Comparison of ENCODE assay signal across 9 cellular contexts in genomic region chr1:248804771-248805681, GRCh38. TPM values are rescaled to one million over a fixed set of nuclear protein-coding genes. Genes with fewer than 3 reads are reported as not detected.
DNase-seq lines count a peak whose midpoint lies in the region; ATAC-seq and TF ChIP-seq lines count a peak whose summit lies in the region.
"Had no signal": no experiment of that assay in that cellular context is flagged by ENCODE, and none has a peak within 500 bp of the region (broad histone marks: within the 10 kb centered on the region; RNA-seq: fewer than 3 reads in every experiment).

No MANE protein-coding gene starts in this region.

- CTCF ChIA-PET in RWPE1 (lab: Yijun Ruan, JAX), result no interaction called here
- CTCF ChIA-PET in MCF 10A (lab: Yijun Ruan, JAX), result interaction anchor here (0.6 to 9.7 kb wide), 18 partner anchors 8 to 562 kb away, joined by 3 to 159 read pairs (median 7); partner anchors contain the start of genes OR14I1, SH3BP5L and ZNF672

- H3K27ac Mint-ChIP-seq in MCF 10A (ENCODE audit: low read depth, unreplicated experiment), result no peak overlapping the region

- peak; percentile 38 for TF ChIP-seq POLR2A in GM18951 (IDR thresholded peaks at IDR 0.05; ENCODE audit: extremely low read depth, insufficient read depth, insufficient read length)

- in situ Hi-C loops in GM18951 (cut with MboI; ENCODE audit: low sequenced_read_pairs, unreplicated experiment) (no loop called here), G401 (cut with HindIII; ENCODE audit: low sequenced_read_pairs) (no loop called here)

- peaks cover under 1% of the 10 kb centered on the region for H3K4me1 Mint-ChIP-seq in MCF 10A (ENCODE audit: insufficient read depth, unreplicated experiment)

- H3K27me3 Mint-ChIP-seq in MCF 10A (ENCODE audit: insufficient read depth, unreplicated experiment), result peaks cover 17% of the 10 kb centered on the region

- H3K36me3 Mint-ChIP-seq in MCF 10A (ENCODE audit: insufficient read depth, unreplicated experiment), result no peaks in the 10 kb centered on the region

- DNase-seq in OCI-M2 (lab: John Stamatoyannopoulos, UW; ENCODE audit: unreplicated experiment), result peak; percentile 51
- peak; percentile 75 for DNase-seq in pons (ENCODE audit: low spot score)
- DNase-seq in RWPE1 (ENCODE audit: low spot score), result no peak
- DNase-seq in NK-92 treated with Interleukin-12 subunit alpha and Interleukin-12 subunit beta, amount 100 ng/mL, for 24 hours (lab: John Stamatoyannopoulos, UW), result no peak
- no peak for DNase-seq in G401 (ENCODE audit: low spot score)
- DNase-seq in MCF 10A (ENCODE audit: unreplicated experiment), result no peak

- H3K9me3 Mint-ChIP-seq in MCF 10A (ENCODE audit: unreplicated experiment), result no peaks in the 10 kb centered on the region

- intact Hi-C loops in MCF 10A (cut with micrococcal nuclease), result loop anchor here (5.0 kb wide), 1 partner anchor 1123 kb away; no protein-coding TSS in a partner anchor

- no peak for TF ChIP-seq CTCF in RWPE1 (conservative IDR thresholded peaks at IDR 0.05; ENCODE audit: low read depth)
- no peak for TF ChIP-seq CTCF in MCF 10A (IDR thresholded peaks at IDR 0.05; ENCODE audit: unreplicated experiment)

- peak; percentile 81 for ATAC-seq in HG02885 (IDR thresholded peaks at IDR 0.05; ENCODE audit: poor library complexity, unreplicated experiment)

- BruUV-seq in MCF 10A (replicated peaks; lab: Mats Ljungman, UMichigan), result no TSS peak

- H3K27ac ChIP-seq in RWPE1, result no peak overlapping the region

- H3K4me3 Mint-ChIP-seq in MCF 10A (ENCODE audit: unreplicated experiment), result no peak overlapping the region

- POLR2A ChIA-PET in RWPE1 (lab: Yijun Ruan, JAX; ENCODE audit: low non-redundant PET), result no interaction called here
- POLR2A ChIA-PET in MCF 10A (lab: Yijun Ruan, JAX), result interaction anchor here (0.7 to 1.6 kb wide), 5 partner anchors 15 to 182 kb away, joined by 3 to 6 read pairs (median 5); no protein-coding TSS in a partner anchor

RNA-seq across cellular contexts. Expression of gene SH3BP5L, which starts 20.7 kb away (rescaled TPM):
- 23.1 and 24.6 TPM in 2 replicates for total RNA-seq in G401 (2014; rRNA removed; shearing (Covaris generic))
- total RNA-seq in MCF 10A (2022), result 31.5 and 34.0 TPM in 2 replicates

RNA-seq across cellular contexts. Expression of gene ZNF672, which starts 33.0 kb away (rescaled TPM):
- total RNA-seq in G401 (2014; rRNA removed; shearing (Covaris generic)), result 57.1 and 63.1 TPM in 2 replicates
- 35.8 and 36.2 TPM in 2 replicates for total RNA-seq in MCF 10A (2022)

RNA-seq across cellular contexts. Expression of gene LYPD8, which starts 49.5 kb away (rescaled TPM):
- not detected in 2 replicates for total RNA-seq in G401 (2014; rRNA removed; shearing (Covaris generic))
- not detected in 2 replicates for total RNA-seq in MCF 10A (2022)
- total RNA-seq: skeletal muscle tissue had no signal

RNA-seq across cellular contexts. Expression of gene ZNF692, which starts 53.9 kb away (rescaled TPM):
- 7.9 and 12.7 TPM in 2 replicates for total RNA-seq in G401 (2014; rRNA removed; shearing (Covaris generic))
- total RNA-seq in MCF 10A (2022), result 88.8 and 103 TPM in 2 replicates

Comparison
In these comparisons a context has a peak if more than half of its experiments do, and no peak if none do; other contexts are left out.
1. DNase-seq: peak in OCI-M2 (single experiment) and pons (single experiment); none in RWPE1 (single experiment), NK-92 treated with Interleukin-12 subunit alpha and Interleukin-12 subunit beta, amount 100 ng/mL, for 24 hours (single experiment), G401 (single experiment) and MCF 10A (single experiment).